1 cellular context compared by ENCODE assay signal in genomic region chr17:21511368-21512195, GRCh38.
TF ChIP-seq lines count a peak whose summit lies in the region.

No MANE protein-coding gene starts in this region.

TF ChIP-seq in HEK293, 187 proteins besides CTCF, POLR2A, EP300 and RAD21 (continued from another document and continues in another):
- TF ChIP-seq ZBTB44 (tag by site-specific recombination; IDR thresholded peaks at IDR 0.05) (no peak), TSHZ1 (tag by site-specific recombination; IDR thresholded peaks at IDR 0.05; ENCODE audit: borderline replicate concordance) (no peak), ZNF610 (tag by site-specific recombination; IDR thresholded peaks at IDR 0.05; ENCODE audit: borderline replicate concordance) (no peak), ZBTB8A (tag by site-specific recombination; IDR thresholded peaks at IDR 0.05) (peak; percentile 70), TCF7L2 (IDR thresholded peaks at IDR 0.05; ENCODE audit: borderline replicate concordance, low read depth, low read length) (no peak), SETDB1 (IDR thresholded peaks at IDR 0.05; ENCODE audit: insufficient read length, low read length) (no peak), ZNF692 (tag by site-specific recombination; IDR thresholded peaks at IDR 0.05) (no peak), ZNF155 (tag by site-specific recombination; IDR thresholded peaks at IDR 0.05) (no peak), BCL6B (tag by site-specific recombination; IDR thresholded peaks at IDR 0.05) (no peak), ZNF146 (tag by site-specific recombination; IDR thresholded peaks at IDR 0.05) (0 out of 2 replicates have a peak, but pooled peaks have one; percentile 7), ZNF423 (tag by site-specific recombination; IDR thresholded peaks at IDR 0.05) (no peak), ZNF571 (tag by site-specific recombination; IDR thresholded peaks at IDR 0.05) (no peak), ZNF404 (tag by site-specific recombination; IDR thresholded peaks at IDR 0.05) (no peak), ZBTB26 (tag by site-specific recombination; optimal IDR thresholded peaks at IDR 0.05) (peak; percentile 81), ZNF292 (tag by site-specific recombination; IDR thresholded peaks at IDR 0.05; ENCODE audit: borderline replicate concordance, low read depth) (no peak), ZNF776 (tag by site-specific recombination; IDR thresholded peaks at IDR 0.05; ENCODE audit: borderline replicate concordance) (no peak), ZNF223 (tag by site-specific recombination; IDR thresholded peaks at IDR 0.05) (no peak), ZIC2 (tag by site-specific recombination; IDR thresholded peaks at IDR 0.05) (peak; percentile 73), ZNF221 (tag by site-specific recombination; IDR thresholded peaks at IDR 0.05; ENCODE audit: borderline replicate concordance) (no peak), ZNF791 (tag by site-specific recombination; IDR thresholded peaks at IDR 0.05) (no peak), KLF17 (tag by site-specific recombination; IDR thresholded peaks at IDR 0.05) (no peak; the same call in 1 of the 2 replicates), SP7 (tag by site-specific recombination; IDR thresholded peaks at IDR 0.05) (0 out of 2 replicates have a peak, but pooled peaks have one; percentile 29), ZNF394 (tag by site-specific recombination; IDR thresholded peaks at IDR 0.05; ENCODE audit: borderline replicate concordance) (no peak), BCL11A (tag by site-specific recombination; IDR thresholded peaks at IDR 0.05; ENCODE audit: low read depth) (0 out of 2 replicates have a peak, but pooled peaks have one; percentile 19), MYNN (tag by site-specific recombination; IDR thresholded peaks at IDR 0.05; ENCODE audit: borderline replicate concordance) (no peak), ZNF426 (tag by site-specific recombination; IDR thresholded peaks at IDR 0.05) (no peak), ZNF175 (tag by site-specific recombination; IDR thresholded peaks at IDR 0.05) (no peak), ZXDB (tag by site-specific recombination; IDR thresholded peaks at IDR 0.05) (no peak), ZNF10 (tag by site-specific recombination; IDR thresholded peaks at IDR 0.05) (no peak), ZNF280C (tag by site-specific recombination; IDR thresholded peaks at IDR 0.05) (no peak), ZBTB49 (tag by site-specific recombination; IDR thresholded peaks at IDR 0.05; ENCODE audit: low read depth) (no peak), MEIS1 (CRISPR knock-in tag; IDR thresholded peaks at IDR 0.05; ENCODE audit: borderline replicate concordance) (no peak), KLF8 (tag by site-specific recombination; IDR thresholded peaks at IDR 0.05) (peak; percentile 66), ZNF544 (tag by site-specific recombination; IDR thresholded peaks at IDR 0.05) (no peak), ZNF157 (tag by site-specific recombination; IDR thresholded peaks at IDR 0.05) (no peak), ZNF202 (tag by site-specific recombination; IDR thresholded peaks at IDR 0.05; ENCODE audit: borderline replicate concordance) (no peak), ZNF629 (tag by site-specific recombination; IDR thresholded peaks at IDR 0.05) (peak; percentile 44; the same call in 1 of the 2 replicates), ZFP41 (tag by site-specific recombination; IDR thresholded peaks at IDR 0.05; ENCODE audit: borderline replicate concordance) (no peak), ZNF398 (tag by site-specific recombination; IDR thresholded peaks at IDR 0.05) (no peak), ZNF530 (tag by site-specific recombination; IDR thresholded peaks at IDR 0.05; ENCODE audit: low read depth) (no peak), ZNF112 (tag by site-specific recombination; IDR thresholded peaks at IDR 0.05) (no peak), ZNF362 (tag by site-specific recombination; IDR thresholded peaks at IDR 0.05) (no peak), PRDM1 (tag by site-specific recombination; IDR thresholded peaks at IDR 0.05) (peak; percentile 65), ZNF121 (tag by site-specific recombination; IDR thresholded peaks at IDR 0.05) (no peak)
